Comparison of ENCODE assay signal across 14 cellular contexts in the genomic region with DNA sequence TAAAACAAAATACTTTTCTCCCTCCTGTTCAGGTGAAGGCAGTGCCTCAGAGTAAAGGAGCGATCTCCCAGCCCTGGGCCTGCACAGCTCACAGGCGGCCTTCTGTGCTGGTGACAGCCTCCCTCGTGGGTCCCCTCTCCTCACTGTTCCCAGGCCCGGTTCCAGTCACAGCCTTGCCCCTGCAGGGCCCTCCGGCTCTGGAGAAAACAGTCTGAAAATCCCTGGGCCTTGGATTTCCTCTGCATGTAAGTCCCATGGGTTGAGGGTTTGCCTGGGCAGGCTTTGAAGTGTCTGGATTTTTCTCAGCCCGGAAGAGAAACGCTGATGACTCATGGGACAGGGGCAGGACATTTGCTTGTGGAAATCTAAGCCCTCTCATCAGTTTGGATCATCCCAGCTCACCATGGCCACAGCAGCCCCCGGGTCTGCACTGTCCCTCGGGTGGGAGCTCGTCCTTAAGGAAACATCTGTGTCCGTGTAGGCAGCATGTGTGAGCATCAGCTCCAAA.
A peak's percentile ranks its signal among the peaks of the same experiment; 100 is the strongest.
DNase-seq lines count a peak whose midpoint lies in the region; FAIRE-seq and TF ChIP-seq lines count a peak whose summit lies in the region.
"Had no signal": no experiment of that assay in that cellular context is flagged by ENCODE, and none has a peak within 500 bp of the region (broad histone marks: within the 10 kb centered on the region; RNA-seq: fewer than 3 reads in every experiment).

No MANE protein-coding gene starts in this region.

- POLR2A ChIA-PET in endothelial cell of umbilical vein (lab: Charles Lee), result no interaction called here

- H4K20me1 ChIP-seq in endothelial cell of umbilical vein (replicated peaks; ENCODE audit: control insufficient read depth, extremely low read depth, insufficient read depth, low read length), result no peaks in the 10 kb centered on the region

- TF ChIP-seq CTCF in BE2C (IDR thresholded peaks at IDR 0.05; ENCODE audit: low read depth, low read length) (no peak), endothelial cell of umbilical vein (IDR thresholded peaks at IDR 0.05; ENCODE audit: extremely low read depth in 1 of 2, insufficient read depth in 1 of 2, low read depth in 1 of 2, low read length in 2 of 2) (no peak), vagina (IDR thresholded peaks at IDR 0.05) (no peak)

- dilution Hi-C loops in endothelial cell of umbilical vein (cut with MboI; ENCODE audit: extremely low pct_ligation_motif_present, low sequenced_read_pairs), result no loop called here

- H3K36me3 ChIP-seq in BE2C (no peaks in the 10 kb centered on the region), MG63 (no peaks in the 10 kb centered on the region), endothelial cell of umbilical vein (ENCODE audit: control insufficient read depth in 2 of 2, extremely low read depth in 1 of 2, insufficient read depth in 2 of 2, low read length in 2 of 2) (no peaks in the 10 kb centered on the region), vagina (no peaks in the 10 kb centered on the region)
- H3K36me3 ChIP-seq: SJSA1 had no signal

- CTCF ChIA-PET in endothelial cell of umbilical vein (lab: Charles Lee), result no interaction called here

- peak; percentile 23 for DNase-seq in BE2C
- peak; percentile 43 for DNase-seq in MG63
- DNase-seq in endothelial cell of umbilical vein (ENCODE audit: low read depth, low spot score), result peak; percentile 6
- peak; percentile 74 for DNase-seq in myocyte (ENCODE audit: low read depth)
- DNase-seq in NCI-H1694 (lab: John Stamatoyannopoulos, UW), result no peak
- DNase-seq in vagina (ENCODE audit: extremely low spot score in 2 of 2), result no peak
- no peak for DNase-seq in activated CD8-positive, alpha-beta memory T cell treated with anti-CD3 and anti-CD28 coated beads, Interleukin-2, amount 50 U/mL, for 48 hours
- no peak for DNase-seq in activated CD8-positive, alpha-beta memory T cell treated with anti-CD3 and anti-CD28 coated beads for 24 hours
- DNase-seq: activated CD4-positive, alpha-beta T cell treated with anti-CD3 and anti-CD28 coated beads for 36 hours; activated naive CD4-positive, alpha-beta T cell treated with anti-CD3 and anti-CD28 coated beads for 36 hours; CD4-positive, alpha-beta memory T cell; NCI-H524 treated with DMSO at 0.1 percent for 48 hours; stimulated activated CD4-positive, alpha-beta T cell treated with anti-CD3 and anti-CD28 coated beads, Interleukin-4, amount 100 ng/mL, for 4 hours had no signal

- H3K27ac ChIP-seq in endothelial cell of umbilical vein (ENCODE audit: insufficient read depth, low read depth, low read length) (no peak overlapping the region), vagina (no peak overlapping the region)
- H3K27ac ChIP-seq: SJSA1 had no signal

- H3K4me2 ChIP-seq in endothelial cell of umbilical vein (ENCODE audit: insufficient read depth, low read length), result no peak overlapping the region

- BruUV-seq in endothelial cell of umbilical vein (replicated peaks; lab: Mats Ljungman, UMichigan), result no TSS peak

- FAIRE-seq in endothelial cell of umbilical vein (lab: Jason Lieb, UNC), result no peak

- no peak overlapping the region for H3K4me3 ChIP-seq in BE2C (ENCODE audit: low read depth, low read length)
- no peak overlapping the region for H3K4me3 ChIP-seq in MG63
- H3K4me3 ChIP-seq in endothelial cell of umbilical vein (replicated peaks in 1 of 3; ENCODE audit: insufficient read depth in 1 of 3, low read depth in 1 of 3, low read length in 3 of 3), result no peak overlapping the region
- no peak overlapping the region for H3K4me3 ChIP-seq in vagina
- H3K4me3 ChIP-seq: SJSA1 had no signal

- H3K27me3 ChIP-seq in BE2C, result no peaks in the 10 kb centered on the region
- H3K27me3 ChIP-seq in MG63, result no peaks in the 10 kb centered on the region
- H3K27me3 ChIP-seq in endothelial cell of umbilical vein (ENCODE audit: control insufficient read depth in 2 of 2, insufficient read depth in 2 of 2, low read length in 2 of 2), result no peaks in the 10 kb centered on the region
- H3K27me3 ChIP-seq in vagina, result no peaks in the 10 kb centered on the region
- H3K27me3 ChIP-seq: SJSA1 had no signal

- no peaks in the 10 kb centered on the region for H3K79me2 ChIP-seq in endothelial cell of umbilical vein (ENCODE audit: control insufficient read depth, insufficient read depth, low read length)

- no peaks in the 10 kb centered on the region for H3K9me1 ChIP-seq in endothelial cell of umbilical vein (replicated peaks; ENCODE audit: control insufficient read depth, extremely low read depth, insufficient read depth, low read length)

- TF ChIP-seq POLR2A in endothelial cell of umbilical vein (IDR thresholded peaks at IDR 0.05; ENCODE audit: low read depth, low read length) (no peak), vagina (IDR thresholded peaks at IDR 0.05) (no peak)

- H3K4me1 ChIP-seq in BE2C (0 out of 2 replicates have a peak, but pooled peaks cover 4% of the 10 kb centered on the region), endothelial cell of umbilical vein (ENCODE audit: control insufficient read depth, extremely low read depth, insufficient read depth, low read length) (no peaks in the 10 kb centered on the region), vagina (no peaks in the 10 kb centered on the region)

- intact Hi-C loops in endothelial cell of umbilical vein (cut with micrococcal nuclease) (no loop called here), vagina (cut with DNase I) (no loop called here)

- H3K9me3 ChIP-seq in BE2C (no peaks in the 10 kb centered on the region), MG63 (no peaks in the 10 kb centered on the region), endothelial cell of umbilical vein (replicated peaks; ENCODE audit: control insufficient read depth, insufficient read depth, low read length) (no peaks in the 10 kb centered on the region), vagina (no peaks in the 10 kb centered on the region)
- H3K9me3 ChIP-seq: SJSA1 had no signal

- H2AFZ ChIP-seq in endothelial cell of umbilical vein (ENCODE audit: low read depth, low read length), result no peak overlapping the region

- H3K9ac ChIP-seq in endothelial cell of umbilical vein (replicated peaks; ENCODE audit: extremely low read depth, insufficient read depth, low read length), result no peak overlapping the region

TF ChIP-seq in endothelial cell of umbilical vein, 7 proteins besides CTCF, POLR2A, EP300 and RAD21:
- TF ChIP-seq MYC (IDR thresholded peaks at IDR 0.05; ENCODE audit: low read depth, low read length), result no peak
- TF ChIP-seq, protein P1, sequence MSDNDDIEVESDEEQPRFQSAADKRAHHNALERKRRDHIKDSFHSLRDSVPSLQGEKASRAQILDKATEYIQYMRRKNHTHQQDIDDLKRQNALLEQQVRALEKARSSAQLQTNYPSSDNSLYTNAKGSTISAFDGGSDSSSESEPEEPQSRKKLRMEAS (IDR thresholded peaks at IDR 0.05; ENCODE audit: insufficient read depth, insufficient read length), result no peak

Comparison
In these comparisons a context has a peak if more than half of its experiments do, and no peak if none do; other contexts are left out.
1. DNase-seq: peak in BE2C (single experiment), MG63 (single experiment), endothelial cell of umbilical vein (single experiment) and myocyte (single experiment); none in NCI-H1694 (single experiment), vagina (0 of 2), activated CD8-positive, alpha-beta memory T cell treated with anti-CD3 and anti-CD28 coated beads, Interleukin-2, amount 50 U/mL, for 48 hours (single experiment) and activated CD8-positive, alpha-beta memory T cell treated with anti-CD3 and anti-CD28 coated beads for 24 hours (single experiment).